ENCODE assay signal across 9 cellular contexts in genomic region chr21:34885125-34885524, GRCh38.
DNase-seq lines count a peak whose midpoint lies in the region; ATAC-seq and TF ChIP-seq lines count a peak whose summit lies in the region.
"Had no signal": no experiment of that assay in that cellular context is flagged by ENCODE, and none has a peak within 500 bp of the region (broad histone marks: within the 10 kb centered on the region; RNA-seq: fewer than 3 reads in every experiment).

No MANE protein-coding gene starts in this region.

- H3K27me3 ChIP-seq in right cardiac atrium (ENCODE audit: control insufficient read depth, insufficient read depth): no peaks in the 10 kb centered on the region
- no peaks in the 10 kb centered on the region for H3K27me3 ChIP-seq in right lobe of liver
- H3K27me3 ChIP-seq in vagina: no peaks in the 10 kb centered on the region

- peaks cover 6% of the 10 kb centered on the region for H3K27me3 Mint-ChIP-seq in activated naive CD8-positive, alpha-beta T cell treated with anti-CD3 and anti-CD28 coated beads for 36 hours

- no peaks in the 10 kb centered on the region for H3K9me3 ChIP-seq in right cardiac atrium (ENCODE audit: control insufficient read depth, low read length)
- H3K9me3 ChIP-seq in right lobe of liver: no peaks in the 10 kb centered on the region
- no peaks in the 10 kb centered on the region for H3K9me3 ChIP-seq in vagina

- H3K36me3 Mint-ChIP-seq in activated naive CD8-positive, alpha-beta T cell treated with anti-CD3 and anti-CD28 coated beads for 36 hours: peaks cover 22% of the 10 kb centered on the region

- no peak for TF ChIP-seq CTCF in right lobe of liver (IDR thresholded peaks at IDR 0.05)
- TF ChIP-seq CTCF in vagina (IDR thresholded peaks at IDR 0.05): no peak

- H3K4me3 ChIP-seq in right cardiac atrium (ENCODE audit: low read length) (peak overlapping the region; percentile 83), right lobe of liver (peak overlapping the region; percentile 60 to 75 (median 72)), vagina (peak overlapping the region; percentile 64 to 84)

- ATAC-seq in right cardiac atrium: no peak
- ATAC-seq in Right ventricle myocardium inferior: no peak
- ATAC-seq in right lobe of liver: no peak
- ATAC-seq in GM19397 (IDR thresholded peaks at IDR 0.05; ENCODE audit: unreplicated experiment): no peak
- ATAC-seq in GM18517 (IDR thresholded peaks at IDR 0.05; ENCODE audit: unreplicated experiment): no peak

- H3K4me1 ChIP-seq in right cardiac atrium (ENCODE audit: control insufficient read depth, insufficient read depth, low read length) (no peaks in the 10 kb centered on the region), right lobe of liver (peaks cover 0 to 7% (median 0%) of the 10 kb centered on the region in 4 donors), vagina (peaks cover 15% of the 10 kb centered on the region)

- H3K9me3 Mint-ChIP-seq in activated naive CD8-positive, alpha-beta T cell treated with anti-CD3 and anti-CD28 coated beads for 36 hours: no peaks in the 10 kb centered on the region

- H3K36me3 ChIP-seq in right lobe of liver (no peaks in the 10 kb centered on the region), vagina (peaks cover 0 to 4% of the 10 kb centered on the region in 2 donors)

- H3K27ac ChIP-seq in right cardiac atrium (ENCODE audit: low read length): no peak overlapping the region
- H3K27ac ChIP-seq in right lobe of liver: peak overlapping the region in 2 of 3 donors; percentile 27 to 58
- peak overlapping the region; percentile 90 for H3K27ac ChIP-seq in vagina

- TF ChIP-seq POLR2A in right lobe of liver (IDR thresholded peaks at IDR 0.05): no peak
- no peak for TF ChIP-seq POLR2A in vagina (IDR thresholded peaks at IDR 0.05)

- no peak overlapping the region for H3K27ac Mint-ChIP-seq in activated naive CD8-positive, alpha-beta T cell treated with anti-CD3 and anti-CD28 coated beads for 36 hours

- peak overlapping the region; percentile 94 for H3K4me3 Mint-ChIP-seq in activated naive CD8-positive, alpha-beta T cell treated with anti-CD3 and anti-CD28 coated beads for 36 hours

- intact Hi-C loops in right cardiac atrium (cut with DNase I) (loop anchor here in 2 of 4 donors (5.0 to 10.0 kb wide), 2 partner anchors 517 to 960 kb away; no protein-coding TSS in a partner anchor), Right ventricle myocardium inferior (cut with DNase I) (loop anchor here (10.0 kb wide), 3 partner anchors 320 to 1050 kb away; no protein-coding TSS in a partner anchor), right lobe of liver (cut with DNase I) (loop anchor here in 1 of 2 donors (5.0 kb wide), 1 partner anchor 88 kb away; no protein-coding TSS in a partner anchor), vagina (cut with DNase I) (loop anchor here (5.0 kb wide), 1 partner anchor 88 kb away; no protein-coding TSS in a partner anchor)

- peaks cover 55% of the 10 kb centered on the region for H3K4me1 Mint-ChIP-seq in activated naive CD8-positive, alpha-beta T cell treated with anti-CD3 and anti-CD28 coated beads for 36 hours

- WGBS in right cardiac atrium: 42% methylated on average over 6 of the region's 6 CpGs
- 22% methylated on average over 6 of the region's 6 CpGs for WGBS in right lobe of liver (ENCODE audit: insufficient coverage, low coverage, low lambda C conversion rate, missing lambda C conversion rate)

- DNase-seq in right cardiac atrium (no peak), Right ventricle myocardium inferior (ENCODE audit: missing footprints) (no peak), right lobe of liver (no peak), vagina (ENCODE audit: extremely low spot score in 2 of 2) (peak in 1 of 2 donors; percentile 65), NCI-H146 (lab: John Stamatoyannopoulos, UW) (no peak)
- DNase-seq in activated naive CD8-positive, alpha-beta T cell treated with anti-CD3 and anti-CD28 coated beads for 36 hours: no peak
- DNase-seq: NCI-H187 treated with DMSO at 0.1 percent for 48 hours had no signal
